ENCODE assay signal across 1 cellular context in the genomic region with DNA sequence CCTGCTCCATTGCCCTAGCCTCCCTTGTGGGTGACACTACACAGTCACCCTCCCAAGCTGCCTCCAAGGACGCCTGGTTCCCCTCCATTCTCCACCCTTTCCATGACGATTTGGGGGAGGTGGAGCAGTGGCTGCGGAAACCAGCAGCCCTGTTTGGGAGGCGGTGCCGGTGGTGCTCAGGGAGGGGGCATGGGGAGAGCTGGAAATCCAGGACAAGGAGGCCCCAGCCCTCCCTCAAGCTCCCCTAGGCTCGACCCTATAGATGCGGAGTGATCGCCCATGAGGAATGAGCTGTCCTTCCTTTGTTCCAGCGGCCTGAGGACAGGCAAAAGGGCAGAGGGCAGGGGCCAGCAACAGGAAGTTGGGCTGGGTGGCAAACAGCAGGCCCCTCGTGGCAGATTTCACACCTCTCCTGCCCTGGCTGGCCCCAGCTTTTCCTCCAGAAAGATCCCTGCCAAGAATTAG.
TF ChIP-seq lines count a peak whose summit lies in the region.

No MANE protein-coding gene starts in this region.

TF ChIP-seq in endothelial cell of umbilical vein, 7 proteins besides CTCF, POLR2A, EP300 and RAD21:
- no peak for TF ChIP-seq EZH2 (IDR thresholded peaks at IDR 0.05; ENCODE audit: borderline replicate concordance, low read depth, low read length, severe bottlenecking)
